Comparison of ENCODE assay signal across 1 cellular context in genomic region chr15:78672285-78673003, GRCh38.
TF ChIP-seq lines count a peak whose summit lies in the region.

No MANE protein-coding gene starts in this region.

TF ChIP-seq in H1, 55 proteins besides CTCF, POLR2A, EP300 and RAD21:
- TF ChIP-seq KDM1A (IDR thresholded peaks at IDR 0.05; ENCODE audit: borderline replicate concordance, low read length): no peak
- TF ChIP-seq ATF2 (IDR thresholded peaks at IDR 0.05; ENCODE audit: low read length): no peak
- TF ChIP-seq MAX (IDR thresholded peaks at IDR 0.05): no peak
